ENCODE assay signal across 29 cellular contexts in the genomic region with DNA sequence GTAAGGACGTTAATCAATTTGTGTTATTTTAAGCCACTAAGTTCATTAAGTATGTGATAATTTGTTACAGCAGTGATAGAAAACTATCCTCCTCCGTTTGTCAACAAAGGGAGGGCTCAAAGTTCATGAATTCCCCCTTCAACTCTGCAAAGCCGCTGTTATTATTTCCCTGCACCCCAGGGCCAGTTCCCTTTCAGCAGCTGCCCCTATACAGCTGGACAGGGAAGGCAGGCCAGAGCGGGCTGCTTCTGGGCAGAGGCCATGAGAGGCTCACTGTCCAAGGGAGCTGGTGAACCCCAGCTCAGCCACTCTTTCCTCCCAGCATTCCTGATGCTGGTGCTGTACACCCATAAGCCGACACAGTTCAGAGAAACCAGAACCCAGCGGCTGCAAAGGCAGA.
"Had no signal": no experiment of that assay in that cellular context is flagged by ENCODE, and none has a peak within 500 bp of the region (broad histone marks: within the 10 kb centered on the region; RNA-seq: fewer than 3 reads in every experiment).

No MANE protein-coding gene starts in this region.

- H3K4me1 ChIP-seq: esophagus muscularis mucosa, foreskin keratinocyte, gastroesophageal sphincter, heart right ventricle, stomach, testis, tibial artery had no signal

- DNase-seq: dermis blood vessel endothelial cell; effector memory CD4-positive, alpha-beta T cell; foreskin keratinocyte; glutamatergic neuron; heart right ventricle; immature natural killer cell; islet precursor cell; kidney glomerular epithelial cell; left colon; left ventricle myocardium superior; natural killer cell; occipital lobe; ovary; stimulated activated CD4-positive, alpha-beta T cell treated with anti-CD3 and anti-CD28 coated beads, Interleukin-12 subunit alpha, Interleukin-12 subunit beta, amount 100 ng/mL, for 4 hours; stimulated activated CD4-positive, alpha-beta T cell treated with anti-CD3 and anti-CD28 coated beads, Interleukin-1b, Interleukin-23, amount 100 ng/mL, for 48 hours; stimulated activated CD4-positive, alpha-beta T cell treated with anti-CD3 and anti-CD28 coated beads, Interleukin-4, amount 100 ng/mL, for 1 hour; stimulated activated CD8-positive, alpha-beta memory T cell treated with anti-CD3 and anti-CD28 coated beads, Interleukin-4, amount 100 ng/mL, for 48 hours; stimulated activated naive CD4-positive, alpha-beta T cell; stomach; testis; tibial artery had no signal

- ATAC-seq: foreskin keratinocyte, gastroesophageal sphincter, heart right ventricle, left colon, left ventricle myocardium superior, natural killer cell, sciatic nerve had no signal

- H3K27ac ChIP-seq: coronary artery, esophagus muscularis mucosa, foreskin keratinocyte, gastroesophageal sphincter, heart right ventricle, ovary, stomach, testis, tibial artery had no signal

- H3K4me3 Mint-ChIP-seq: immature natural killer cell, memory B cell, natural killer cell, type B pancreatic cell had no signal

- H3K4me3 ChIP-seq: coronary artery, esophagus muscularis mucosa, gastroesophageal sphincter, heart right ventricle, lung, ovary, smooth muscle cell, stomach, testis, tibial artery had no signal

- H3K36me3 ChIP-seq: esophagus muscularis mucosa, gastroesophageal sphincter, heart right ventricle, ovary, stomach, tibial artery had no signal

- H3K36me3 Mint-ChIP-seq: memory B cell had no signal

- H3K27me3 Mint-ChIP-seq: type B pancreatic cell had no signal

- H3K27ac Mint-ChIP-seq: immature natural killer cell, memory B cell, natural killer cell, type B pancreatic cell had no signal

- H3K4me1 Mint-ChIP-seq: immature natural killer cell, memory B cell had no signal

- H3K27me3 ChIP-seq: esophagus muscularis mucosa, foreskin keratinocyte, gastroesophageal sphincter, heart right ventricle, ovary, stomach, testis, tibial artery had no signal

- H3K9me3 ChIP-seq: ovary, testis had no signal
